ENCODE assay signal across 19 cellular contexts in genomic region chr18:68728301-68728700, GRCh38.
DNase-seq lines count a peak whose midpoint lies in the region; ATAC-seq lines count a peak whose summit lies in the region.
"Had no signal": no experiment of that assay in that cellular context is flagged by ENCODE, and none has a peak within 500 bp of the region (broad histone marks: within the 10 kb centered on the region; RNA-seq: fewer than 3 reads in every experiment).

No MANE protein-coding gene starts in this region.

- peak; percentile 28 for DNase-seq in KBM-7
- peak; percentile 47 to 82 for DNase-seq in NOMO-1 (lab: John Stamatoyannopoulos, UW; ENCODE audit: unreplicated experiment in 2 of 2)
- DNase-seq in SKM-1 treated with dmso at 0.1 percent for 144 hours (lab: John Stamatoyannopoulos, UW; ENCODE audit: unreplicated experiment), result peak; percentile 75
- DNase-seq in stimulated activated CD4-positive, alpha-beta T cell treated with anti-CD3 and anti-CD28 coated beads, Interleukin-4, amount 100 ng/mL, for 24 hours, result no peak
- no peak for DNase-seq in HuH-7 (ENCODE audit: low spot score)
- no peak for DNase-seq in DMS53 (lab: John Stamatoyannopoulos, UW)
- DNase-seq: ACHN; Calu3; CD8-positive, alpha-beta T cell; GDM1; MG63; NCI-H1105 treated with DMSO at 0.1 percent for 48 hours; NCI-H2081; NCI-H2171 treated with DMSO at 0.1 percent for 48 hours; NCI-H524 treated with DMSO at 0.1 percent for 48 hours; Peyer's patch; SW 1271; T-helper 2 cell had no signal

- in situ Hi-C loops in KBM-7 (cut with MboI; ENCODE audit: low pct_unique_long_range_greater_than_20kb, low sequenced_read_pairs), result no loop called here

- ATAC-seq in GM21367 (IDR thresholded peaks at IDR 0.05; ENCODE audit: unreplicated experiment), result no peak
- ATAC-seq: CD8-positive, alpha-beta T cell had no signal

Comparison
In these comparisons a context has a peak if more than half of its experiments do, and no peak if none do; other contexts are left out.
1. DNase-seq: peak in KBM-7 (single experiment), NOMO-1 (2 of 2) and SKM-1 treated with dmso at 0.1 percent for 144 hours (single experiment); none in stimulated activated CD4-positive, alpha-beta T cell treated with anti-CD3 and anti-CD28 coated beads, Interleukin-4, amount 100 ng/mL, for 24 hours (single experiment), HuH-7 (single experiment) and DMS53 (single experiment).